Comparison of ENCODE assay signal across 1 cellular context in genomic region chr22:50338042-50338573, GRCh38.
TF ChIP-seq lines count a peak whose summit lies in the region.

No MANE protein-coding gene starts in this region.

TF ChIP-seq in HEK293, 187 proteins besides CTCF, POLR2A, EP300 and RAD21 (continued from another document):
- TF ChIP-seq AEBP2 (tag by site-specific recombination; IDR thresholded peaks at IDR 0.05; ENCODE audit: borderline replicate concordance) (0 out of 2 replicates have a peak, but pooled peaks have one; percentile 32), REPIN1 (tag by site-specific recombination; IDR thresholded peaks at IDR 0.05; ENCODE audit: low read depth) (no peak), FEZF1 (tag by site-specific recombination; IDR thresholded peaks at IDR 0.05) (no peak), PRDM6 (tag by site-specific recombination; IDR thresholded peaks at IDR 0.05) (no peak), ZBTB26 (tag by site-specific recombination; optimal IDR thresholded peaks at IDR 0.05) (peak; percentile 17), ZNF561 (tag by site-specific recombination; IDR thresholded peaks at IDR 0.05; ENCODE audit: borderline replicate concordance) (no peak), ZNF510 (tag by site-specific recombination; IDR thresholded peaks at IDR 0.05; ENCODE audit: insufficient replicate concordance) (no peak), ZNF19 (tag by site-specific recombination; IDR thresholded peaks at IDR 0.05; ENCODE audit: low read depth) (0 out of 2 replicates have a peak, but pooled peaks have one; percentile 11), BCL6B (tag by site-specific recombination; IDR thresholded peaks at IDR 0.05) (peak; percentile 12; the same call in 1 of the 2 replicates), ZNF132 (tag by site-specific recombination; IDR thresholded peaks at IDR 0.05; ENCODE audit: borderline replicate concordance) (no peak), ZNF18 (tag by site-specific recombination; IDR thresholded peaks at IDR 0.05) (peak; percentile 40; the same call in 1 of the 2 replicates), ZNF571 (tag by site-specific recombination; IDR thresholded peaks at IDR 0.05) (peak; percentile 6; the same call in 1 of the 2 replicates), ZBTB44 (tag by site-specific recombination; IDR thresholded peaks at IDR 0.05) (no peak), ZFP69B (tag by site-specific recombination; IDR thresholded peaks at IDR 0.05) (no peak), ZNF544 (tag by site-specific recombination; IDR thresholded peaks at IDR 0.05) (0 out of 2 replicates have a peak, but pooled peaks have one; percentile 39), ZNF112 (tag by site-specific recombination; IDR thresholded peaks at IDR 0.05) (no peak), ZSCAN4 (tag by site-specific recombination; IDR thresholded peaks at IDR 0.05) (peak; percentile 26), ZNF580 (tag by site-specific recombination; IDR thresholded peaks at IDR 0.05) (0 out of 2 replicates have a peak, but pooled peaks have one; percentile 40)
